8 cellular contexts compared by ENCODE assay signal in genomic region chr20:37564388-37565133, GRCh38. TPM values are rescaled to one million over a fixed set of nuclear protein-coding genes. Genes with fewer than 3 reads are reported as not detected.
DNase-seq lines count a peak whose midpoint lies in the region; ATAC-seq, FAIRE-seq and TF ChIP-seq lines count a peak whose summit lies in the region.

No MANE protein-coding gene starts in this region.

- in situ Hi-C loops in K562 (cut with MboI): loop anchor here (5.0 to 10.0 kb wide), 2 partner anchors 330 to 673 kb away; no protein-coding TSS in a partner anchor

- POLR2A ChIA-PET in K562 (lab: Yijun Ruan, JAX): interaction anchor here (0.6 kb wide), 1 partner anchor 760 kb away, joined by 7 read pairs; no protein-coding TSS in a partner anchor

- H3K4me3 ChIP-seq in SK-N-MC: peak overlapping the region; percentile 18; the same call in 1 of the 2 replicates
- no peak overlapping the region for H3K4me3 ChIP-seq in K562
- no peak overlapping the region for H3K4me3 ChIP-seq in keratinocyte (ENCODE audit: control insufficient read depth in 2 of 3, extremely low read depth in 1 of 3, insufficient read depth in 2 of 3, low read depth in 1 of 3, low read length in 3 of 3)

- no peaks in the 10 kb centered on the region for H3K36me3 Mint-ChIP-seq in Calu3 (ENCODE audit: insufficient read depth, unreplicated experiment)

- no peak overlapping the region for H3K27ac Mint-ChIP-seq in Calu3 (ENCODE audit: unreplicated experiment)

- DNase-seq in Calu3 (peak; percentile 84), HuH-7.5 (ENCODE audit: low spot score) (peak; percentile 66), SK-N-MC (ENCODE audit: low read depth, low spot score) (no peak), K562 (ENCODE audit: extremely low read depth in 1 of 4, low spot score in 3 of 4) (peak; percentile 62 to 82 (median 78)), keratinocyte (ENCODE audit: low read depth, low spot score) (no peak)
- DNase-seq in stimulated activated CD4-positive, alpha-beta T cell treated with anti-CD3 and anti-CD28 coated beads, Interleukin-2, amount 100 ng/mL, for 4 hours (ENCODE audit: low read depth): peak; percentile 4

- peaks cover 100% of the 10 kb centered on the region for H3K27me3 Mint-ChIP-seq in Calu3 (ENCODE audit: unreplicated experiment)

- dilution Hi-C loops in keratinocyte (cut with MboI; ENCODE audit: extremely low pct_ligation_motif_present, low sequenced_read_pairs): no loop called here

- TF ChIP-seq RAD21 in K562 (CRISPR knock-in tag; conservative IDR thresholded peaks at IDR 0.05 in 1 of 2, IDR thresholded peaks at IDR 0.05 in 1 of 2): peak; percentile 92

- H3K4me2 ChIP-seq in K562 (ENCODE audit: insufficient read depth, low read length): no peak overlapping the region; the same call in 1 of the 2 replicates
- H3K4me2 ChIP-seq in keratinocyte (ENCODE audit: control insufficient read depth, extremely low read depth, insufficient read depth, low read depth, low read length): peak overlapping the region; percentile 10

- WGBS in K562 (ENCODE audit: insufficient coverage, low coverage, missing lambda C conversion rate): 3% methylated on average over 34 of the region's 34 CpGs

- H2AFZ ChIP-seq in K562 (ENCODE audit: low read depth, low read length): no peak overlapping the region
- H2AFZ ChIP-seq in keratinocyte (ENCODE audit: control insufficient read depth, low read length): no peak overlapping the region

- TF ChIP-seq CTCF in Calu3 (IDR thresholded peaks at IDR 0.05; ENCODE audit: unreplicated experiment) (peak; percentile 98), K562 (IDR thresholded peaks at IDR 0.05 in 2 of 3, conservative IDR thresholded peaks at IDR 0.05 in 1 of 3; ENCODE audit: insufficient read depth in 2 of 3, low read depth in 1 of 3, low read length in 3 of 3) (peak; percentile 88 to 94 (median 89)), keratinocyte (optimal IDR thresholded peaks at IDR 0.05 in 1 of 3, IDR thresholded peaks at IDR 0.05 in 1 of 3, conservative IDR thresholded peaks at IDR 0.05 in 1 of 3; ENCODE audit: extremely low read depth in 1 of 3, insufficient read depth in 2 of 3, low read length in 3 of 3) (peak; percentile 76 to 98 (median 79))

- H3K4me1 ChIP-seq in K562 (replicated peaks in 1 of 2; ENCODE audit: control insufficient read depth in 2 of 2, insufficient read depth in 2 of 2, low read length in 2 of 2) (peaks cover 10 to 16% of the 10 kb centered on the region in 2 experiments; a peak in 4 of 5 replicates), keratinocyte (ENCODE audit: control insufficient read depth, extremely low read depth, insufficient read depth, low read length) (no peaks in the 10 kb centered on the region)

- BruUV-seq in Calu3 (replicated peaks; lab: Mats Ljungman, UMichigan): no TSS peak
- no TSS peak for BruUV-seq in K562 (replicated peaks; lab: Mats Ljungman, UMichigan)

- no peak for TF ChIP-seq EP300 in K562 (IDR thresholded peaks at IDR 0.05; ENCODE audit: low read length)

- CTCF ChIA-PET in Calu3 (lab: Charles Lee) (interaction anchor here (0.7 to 2.0 kb wide), 5 partner anchors 10 to 657 kb away, joined by 3 to 11 read pairs (median 3); no protein-coding TSS in a partner anchor), K562 (lab: Yijun Ruan, JAX; ENCODE audit: low intra/inter-chr PET ratio) (interaction anchor here (0.9 to 1.7 kb wide), 3 partner anchors 36 to 656 kb away, joined by 3 to 8 read pairs (median 4); no protein-coding TSS in a partner anchor)

- H3K9me1 ChIP-seq in K562 (ENCODE audit: control insufficient read depth, insufficient read depth, low read length) (no peaks in the 10 kb centered on the region), keratinocyte (ENCODE audit: control insufficient read depth, extremely low read depth, insufficient read depth, low read length) (no peaks in the 10 kb centered on the region)

- FAIRE-seq in K562 (lab: Jason Lieb, UNC): peak; percentile 15
- FAIRE-seq in keratinocyte (lab: Jason Lieb, UNC): no peak

- H3K27me3 ChIP-seq in K562 (ENCODE audit: control insufficient read depth in 2 of 2, insufficient read depth in 2 of 2, low read length in 2 of 2): peaks cover 5 to 30% of the 10 kb centered on the region in 2 experiments; a peak in 3 of 5 replicates
- H3K27me3 ChIP-seq in keratinocyte (ENCODE audit: control insufficient read depth, extremely low read depth, insufficient read depth, low read length): peaks cover 38% of the 10 kb centered on the region

- H3K36me3 ChIP-seq in SK-N-MC (ENCODE audit: insufficient read depth, low read length): no peaks in the 10 kb centered on the region
- H3K36me3 ChIP-seq in K562 (ENCODE audit: control insufficient read depth, insufficient read depth, low read length): no peaks in the 10 kb centered on the region
- H3K36me3 ChIP-seq in keratinocyte (ENCODE audit: control insufficient read depth in 2 of 2, extremely low read depth in 1 of 2, insufficient read depth in 2 of 2, low read length in 2 of 2): no peaks in the 10 kb centered on the region

- no peaks in the 10 kb centered on the region for H3K9me3 Mint-ChIP-seq in Calu3 (ENCODE audit: low read depth, unreplicated experiment)

- intact Hi-C loops in Calu3 (cut with micrococcal nuclease; ENCODE audit: unreplicated experiment) (loop anchor here (5.0 kb wide), 2 partner anchors 428 to 658 kb away; no protein-coding TSS in a partner anchor), K562 (cut with micrococcal nuclease) (loop anchor here (2.0 to 5.0 kb wide), 3 partner anchors 333 to 658 kb away; no protein-coding TSS in a partner anchor)

- H3K9ac ChIP-seq in SK-N-MC (ENCODE audit: insufficient read length) (no peak overlapping the region), K562 (ENCODE audit: insufficient read depth in 1 of 2, low read depth in 2 of 2, low read length in 2 of 2) (0 out of 4 replicates have a peak overlapping the region, but pooled peaks of 1 of the 2 experiments have one; percentile 55), keratinocyte (ENCODE audit: control insufficient read depth, extremely low read depth, insufficient read depth, low read length) (no peak overlapping the region)

- H4K20me1 ChIP-seq in K562 (replicated peaks; ENCODE audit: control insufficient read depth, insufficient read depth, low read length) (peaks cover 9% of the 10 kb centered on the region; the same call in 1 of the 2 replicates), keratinocyte (ENCODE audit: control insufficient read depth, extremely low read depth, insufficient read depth, low read length) (no peaks in the 10 kb centered on the region)

- ATAC-seq in K562 (peak; percentile 88), HG02571 (IDR thresholded peaks at IDR 0.05; ENCODE audit: unreplicated experiment) (no peak), GM21528 (IDR thresholded peaks at IDR 0.05; ENCODE audit: low FRiP score, unreplicated experiment) (no peak)

- H3K79me2 ChIP-seq in K562 (ENCODE audit: control insufficient read depth, insufficient read depth, low read length) (no peaks in the 10 kb centered on the region), keratinocyte (ENCODE audit: control insufficient read depth, insufficient read depth, low read length) (no peaks in the 10 kb centered on the region)

- H3K4me1 Mint-ChIP-seq in Calu3 (ENCODE audit: low read depth, unreplicated experiment): peaks cover 7% of the 10 kb centered on the region

- H3K9me3 ChIP-seq in SK-N-MC (ENCODE audit: low read depth, low read length): no peaks in the 10 kb centered on the region
- no peaks in the 10 kb centered on the region for H3K9me3 ChIP-seq in K562 (replicated peaks; ENCODE audit: control insufficient read depth, insufficient read depth, low read depth, low read length)
- H3K9me3 ChIP-seq in keratinocyte (ENCODE audit: control insufficient read depth, low read depth, low read length): no peaks in the 10 kb centered on the region

- peak overlapping the region; percentile 14 for H3K4me3 Mint-ChIP-seq in Calu3 (ENCODE audit: low read depth, unreplicated experiment)

- H3K27ac ChIP-seq in SK-N-MC: no peak overlapping the region
- H3K27ac ChIP-seq in K562 (ENCODE audit: extremely low read depth, low read depth, low read length): no peak overlapping the region
- H3K27ac ChIP-seq in keratinocyte (ENCODE audit: control insufficient read depth, insufficient read depth, low read length): no peak overlapping the region

- no peak for TF ChIP-seq POLR2A in K562 (conservative IDR thresholded peaks at IDR 0.05)

RNA-seq across cellular contexts. Expression of gene BLCAP, which starts 36.9 kb away (rescaled TPM):
- 90.4 and 114 TPM in 2 replicates for total RNA-seq in Calu3 (2022)
- 43.7 and 53.8 TPM in 2 replicates for total RNA-seq in K562 (2011; cell fraction: chromatin; rRNA removed; ENCODE audit: low replicate concordance)
- total RNA-seq in K562 (2011; cell fraction: nucleolus; rRNA removed): 36.5 and 40.0 TPM in 2 replicates
- total RNA-seq in K562 (2011; cell fraction: nucleoplasm; rRNA removed): 62.1 and 86.8 TPM in 2 replicates
- total RNA-seq in K562 (2014; rRNA removed): 20.6 and 24.2 TPM in 2 replicates
- total RNA-seq in K562 (2014; rRNA removed; fragmentation: Illumina TruSeq; extraction: Trizol): 19.6 and 21.0 TPM in 2 replicates
- total RNA-seq in K562 (2015; rRNA removed; fragmentation: Illumina TruSeq; extraction: Trizol): 26.4 and 27.6 TPM in 2 replicates
- total RNA-seq in K562 (2021): 30.1 and 34.0 TPM in 2 replicates
- polyA plus RNA-seq in K562 (2011; rRNA removed): 29.6 and 41.5 TPM in 2 replicates
- 47.2 and 47.4 TPM in 2 replicates for polyA plus RNA-seq in K562 (2011; cell fraction: cytosol; rRNA removed)
- 31.4 and 37.8 TPM in 2 replicates for polyA plus RNA-seq in K562 (2011; cell fraction: nucleus; rRNA removed)
- polyA plus RNA-seq in K562 (2012): 25.2 and 30.6 TPM in 2 replicates
- polyA plus RNA-seq in K562 (2014; fragmentation: Illumina TruSeq; extraction: Trizol): 31.5 and 31.9 TPM in 2 replicates
- polyA plus RNA-seq in K562 (2014; fragmentation: Nextera tagmentation; extraction: Ambion mirVana): 10 to 100 TPM; 16.9 to 17.3 TPM
- polyA plus RNA-seq in K562 (2014; rRNA removed): 37.1 and 38.9 TPM in 2 replicates
- polyA minus RNA-seq in K562 (2011; rRNA and poly(A)+ RNA removed): 23.6 and 40.0 TPM in 2 replicates
- 11.2 and 17.5 TPM in 2 replicates for polyA minus RNA-seq in K562 (2011; cell fraction: cytosol; rRNA and poly(A)+ RNA removed)
- 9.4 and 10.1 TPM in 2 replicates for polyA minus RNA-seq in K562 (2011; cell fraction: nucleus; rRNA and poly(A)+ RNA removed)
- 187 to 209 TPM (median 202 TPM) in 3 replicates for polyA plus RNA-seq in keratinocyte
- 23.8 TPM for polyA plus RNA-seq in keratinocyte (2011; ENCODE audit: low read depth)
- polyA plus RNA-seq in keratinocyte (2011; cell fraction: cytosol; rRNA removed): 190 and 252 TPM in 2 replicates
- polyA plus RNA-seq in keratinocyte (2011; cell fraction: nucleus; rRNA removed): 312 and 336 TPM in 2 replicates
- 89.5 and 97.4 TPM in 2 replicates for polyA plus RNA-seq in keratinocyte (2012; ENCODE audit: low replicate concordance)
- polyA minus RNA-seq in keratinocyte: 142 to 211 TPM (median 205 TPM) in 3 replicates
- polyA minus RNA-seq in keratinocyte (2011; cell fraction: cytosol; rRNA and poly(A)+ RNA removed): 147 TPM
- polyA minus RNA-seq in keratinocyte (2011; cell fraction: nucleus; rRNA and poly(A)+ RNA removed): 87.6 and 138 TPM in 2 replicates

RNA-seq across cellular contexts. Expression of gene NNAT, which starts 43.5 kb away (rescaled TPM):
- total RNA-seq in Calu3 (2022) (not detected in 2 replicates), K562 (2014; rRNA removed) (not detected in 2 replicates), K562 (2014; rRNA removed; fragmentation: Illumina TruSeq; extraction: Trizol) (not detected in 2 replicates), K562 (2015; rRNA removed; fragmentation: Illumina TruSeq; extraction: Trizol) (not detected in 2 replicates), K562 (2021) (0.13 TPM in 1 of 2 replicates, not detected in the other)
- not detected in 2 replicates for total RNA-seq in K562 (2011; cell fraction: chromatin; rRNA removed; ENCODE audit: low replicate concordance)
- total RNA-seq in K562 (2011; cell fraction: nucleolus; rRNA removed): not detected in 2 replicates
- not detected in 2 replicates for total RNA-seq in K562 (2011; cell fraction: nucleoplasm; rRNA removed)
- polyA plus RNA-seq in K562 (2011; rRNA removed) (not detected in 2 replicates), K562 (2014; fragmentation: Illumina TruSeq; extraction: Trizol) (not detected in 2 replicates), K562 (2014; fragmentation: Nextera tagmentation; extraction: Ambion mirVana) (not detected), K562 (2014; rRNA removed) (not detected in 2 replicates), keratinocyte (0.44 to 0.95 TPM (median 0.79 TPM) in 3 replicates)
- polyA plus RNA-seq in K562 (2011; cell fraction: cytosol; rRNA removed): not detected in 2 replicates
- polyA plus RNA-seq in K562 (2011; cell fraction: nucleus; rRNA removed): not detected in 2 replicates
- polyA plus RNA-seq in K562 (2012): 0.34 and 0.64 TPM in 2 replicates
- not detected in 2 replicates for polyA minus RNA-seq in K562 (2011; rRNA and poly(A)+ RNA removed)
- not detected in 2 replicates for polyA minus RNA-seq in K562 (2011; cell fraction: cytosol; rRNA and poly(A)+ RNA removed)
- not detected in 2 replicates for polyA minus RNA-seq in K562 (2011; cell fraction: nucleus; rRNA and poly(A)+ RNA removed)
- not detected for polyA plus RNA-seq in keratinocyte (2011; ENCODE audit: low read depth)
- polyA plus RNA-seq in keratinocyte (2011; cell fraction: cytosol; rRNA removed): 0.36 and 0.43 TPM in 2 replicates
- polyA plus RNA-seq in keratinocyte (2011; cell fraction: nucleus; rRNA removed): 0.22 TPM in 1 of 2 replicates, not detected in the other
- polyA plus RNA-seq in keratinocyte (2012; ENCODE audit: low replicate concordance): 1.4 and 1.9 TPM in 2 replicates
- 0.54 to 0.79 TPM (median 0.73 TPM) in 3 replicates for polyA minus RNA-seq in keratinocyte
- polyA minus RNA-seq in keratinocyte (2011; cell fraction: cytosol; rRNA and poly(A)+ RNA removed): not detected
- not detected in 2 replicates for polyA minus RNA-seq in keratinocyte (2011; cell fraction: nucleus; rRNA and poly(A)+ RNA removed)

Comparison
In these comparisons a context has a peak if more than half of its experiments do, and no peak if none do; other contexts are left out.
1. DNase-seq: peak in Calu3 (single experiment), HuH-7.5 (single experiment), K562 (4 of 4) and stimulated activated CD4-positive, alpha-beta T cell treated with anti-CD3 and anti-CD28 coated beads, Interleukin-2, amount 100 ng/mL, for 4 hours (single experiment); none in SK-N-MC (single experiment) and keratinocyte (single experiment).
2. Peak in every context shown above with its lines, with median percentiles within 50 percentile points of each other: CTCF ChIP-seq.